ENCODE assay signal across 8 cellular contexts in genomic region chr5:39073759-39074008, GRCh38. TPM values are rescaled to one million over a fixed set of nuclear protein-coding genes. Genes with fewer than 3 reads are reported as not detected.
DNase-seq lines count a peak whose midpoint lies in the region; ATAC-seq and TF ChIP-seq lines count a peak whose summit lies in the region.

No MANE protein-coding gene starts in this region.

- no peaks in the 10 kb centered on the region for H3K27me3 ChIP-seq in OCI-LY3 (ENCODE audit: low read depth, low read length)

- H2AFZ ChIP-seq in OCI-LY3 (ENCODE audit: low read depth, low read length): no peak overlapping the region

- DNase-seq in HFF-Myc (ENCODE audit: extremely low read depth, low read depth): no peak
- DNase-seq in endothelial cell (ENCODE audit: low spot score): peak; percentile 57
- DNase-seq in omental fat pad (ENCODE audit: low spot score): no peak
- DNase-seq in DMS79 (lab: John Stamatoyannopoulos, UW): no peak
- no peak for DNase-seq in GM10266 (ENCODE audit: extremely low spot score)
- no peak for DNase-seq in HCEC 1CT

- peaks cover 33% of the 10 kb centered on the region for H4K20me1 ChIP-seq in OCI-LY3 (ENCODE audit: insufficient read depth, low read length)

- peak overlapping the region; percentile 96 for H3K4me3 Mint-ChIP-seq in endothelial cell (ENCODE audit: unreplicated experiment)

- H3K4me1 Mint-ChIP-seq in endothelial cell (ENCODE audit: unreplicated experiment): peaks cover 17% of the 10 kb centered on the region

- peaks cover 12% of the 10 kb centered on the region for H3K36me3 Mint-ChIP-seq in endothelial cell (ENCODE audit: low read depth, unreplicated experiment)

- ATAC-seq in GM18868 (IDR thresholded peaks at IDR 0.05; ENCODE audit: unreplicated experiment) (peak; percentile 22), omental fat pad (ENCODE audit: low FRiP score) (peak; percentile 79)

- H3K27ac ChIP-seq in OCI-LY3 (ENCODE audit: low read length): peak overlapping the region; percentile 89

- H3K9me3 Mint-ChIP-seq in endothelial cell (ENCODE audit: unreplicated experiment): no peaks in the 10 kb centered on the region

- no peaks in the 10 kb centered on the region for H3K9me3 ChIP-seq in OCI-LY3 (ENCODE audit: insufficient read depth, low read length)

- peaks cover 12% of the 10 kb centered on the region for H3K27me3 Mint-ChIP-seq in endothelial cell (ENCODE audit: unreplicated experiment)

- no peak for TF ChIP-seq CTCF in HFF-Myc (IDR thresholded peaks at IDR 0.05; ENCODE audit: low read depth, low read length, missing control alignments)
- no peak for TF ChIP-seq CTCF in OCI-LY3 (IDR thresholded peaks at IDR 0.05; ENCODE audit: low read depth, low read length)
- TF ChIP-seq CTCF in endothelial cell (IDR thresholded peaks at IDR 0.05; ENCODE audit: unreplicated experiment): no peak
- TF ChIP-seq CTCF in omental fat pad (IDR thresholded peaks at IDR 0.05): no peak
- TF ChIP-seq CTCF in GM10266 (IDR thresholded peaks at IDR 0.05; ENCODE audit: control insufficient read depth, insufficient read depth, low read depth, missing control alignments): no peak

- peak overlapping the region; percentile 95 for H3K9ac ChIP-seq in OCI-LY3 (ENCODE audit: low read length)

- peaks cover 2% of the 10 kb centered on the region for H3K36me3 ChIP-seq in OCI-LY3 (replicated peaks; ENCODE audit: low read depth, low read length)

- H3K27ac Mint-ChIP-seq in endothelial cell (ENCODE audit: unreplicated experiment): peak overlapping the region; percentile 97

- H3K4me3 ChIP-seq in HFF-Myc (replicated peaks; ENCODE audit: low read depth, low read length) (peak overlapping the region; percentile 86), OCI-LY3 (ENCODE audit: low read length) (peak overlapping the region; percentile 99)

- H3K4me1 ChIP-seq in OCI-LY3 (ENCODE audit: low read length): peaks cover 33% of the 10 kb centered on the region

- H3K4me2 ChIP-seq in OCI-LY3 (ENCODE audit: low read length): peak overlapping the region; percentile 75

- peaks cover 68% of the 10 kb centered on the region for H3K79me2 ChIP-seq in OCI-LY3 (ENCODE audit: low read length)

RNA-seq across cellular contexts. Expression of gene RICTOR, which starts 0.5 kb away (rescaled TPM):
- total RNA-seq in endothelial cell (ENCODE audit: unreplicated experiment) (35.3 TPM), omental fat pad (10 to 100 TPM; 20.4 to 47.1 (median 32.2) TPM)
